ENCODE assay signal across 23 cellular contexts in the genomic region with DNA sequence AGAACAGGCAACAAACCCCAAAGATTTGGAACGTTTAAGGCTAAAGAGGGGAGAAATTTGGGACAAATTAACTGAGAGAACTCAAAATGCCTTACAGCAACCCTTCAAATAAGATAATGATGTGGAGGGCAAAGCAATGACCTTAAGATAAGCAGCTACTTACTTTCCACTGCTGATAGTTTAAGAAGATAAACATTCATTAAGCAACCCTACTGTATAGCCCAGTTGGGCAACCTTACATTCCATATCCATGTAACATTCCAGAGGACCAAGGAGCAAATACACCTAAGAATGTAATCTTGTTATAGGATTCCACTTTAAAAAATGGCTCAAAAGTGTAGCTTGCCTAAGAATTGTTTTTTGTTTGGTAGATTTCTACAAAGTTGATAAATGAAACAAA. TPM values are rescaled to one million over a fixed set of nuclear protein-coding genes. Genes with fewer than 3 reads are reported as not detected.
DNase-seq lines count a peak whose midpoint lies in the region; ATAC-seq, FAIRE-seq and TF ChIP-seq lines count a peak whose summit lies in the region.
"Had no signal": no experiment of that assay in that cellular context is flagged by ENCODE, and none has a peak within 500 bp of the region (broad histone marks: within the 10 kb centered on the region; RNA-seq: fewer than 3 reads in every experiment).

No MANE protein-coding gene starts in this region.

- H3K4me3 ChIP-seq in H1 (ENCODE audit: extremely low read depth in 1 of 4, insufficient read depth in 2 of 4, low read depth in 3 of 4, low read length in 4 of 4) (no peak overlapping the region), neutrophil (ENCODE audit: low read depth in 1 of 2, low read length in 1 of 2) (no peak overlapping the region)
- H3K4me3 ChIP-seq: body of pancreas, esophagus muscularis mucosa, HAP-1, ovary had no signal

- H4K8ac ChIP-seq in H1 (ENCODE audit: extremely low read depth, insufficient read depth, low read length): no peak overlapping the region

- peaks cover 16 to 17% of the 10 kb centered on the region in 2 experiments for H4K20me1 ChIP-seq in H1 (replicated peaks in 1 of 2; ENCODE audit: control insufficient read depth in 1 of 2, insufficient read depth in 2 of 2, low read length in 2 of 2)

- H3K18ac ChIP-seq in H1 (ENCODE audit: extremely low read depth, low read length): no peak overlapping the region

- no peak overlapping the region for H3K4me2 ChIP-seq in H1 (ENCODE audit: insufficient read depth in 1 of 2, low read depth in 2 of 2, low read length in 2 of 2)

- no peak overlapping the region for H2AK5ac ChIP-seq in H1 (ENCODE audit: low read depth, low read length)

- peaks cover 0 to 13% (median 2%) of the 10 kb centered on the region in 4 experiments; a peak in 5 of 8 replicates for H3K36me3 ChIP-seq in H1 (ENCODE audit: control insufficient read depth in 2 of 4, insufficient read depth in 4 of 4, low read length in 3 of 4)
- peaks cover 15% of the 10 kb centered on the region for H3K36me3 ChIP-seq in neutrophil
- H3K36me3 ChIP-seq: ovary had no signal

- no peak overlapping the region for H3K4ac ChIP-seq in H1 (replicated peaks; ENCODE audit: insufficient read length, low read depth, low read length)

- no peak overlapping the region for H3K23ac ChIP-seq in H1 (ENCODE audit: insufficient read length)

- POLR2A ChIA-PET in RWPE1 (lab: Yijun Ruan, JAX; ENCODE audit: low non-redundant PET): interaction anchor here (0.7 to 2.1 kb wide), 2 partner anchors 15 to 24 kb away, joined by 3 to 5 read pairs; a partner anchor contains a TSS
- POLR2A ChIA-PET in H1 (lab: Charles Lee; ENCODE audit: partially characterized antibody): interaction anchor here (1.4 to 7.5 kb wide), 4 partner anchors 11 to 28 kb away, joined by 4 to 106 read pairs (median 18); a partner anchor contains a TSS

- no peak overlapping the region for H2BK12ac ChIP-seq in H1 (ENCODE audit: low read depth, low read length)

- H3K9me3 ChIP-seq in H1 (ENCODE audit: insufficient read depth in 2 of 2, low read depth in 1 of 2, low read length in 1 of 2) (no peaks in the 10 kb centered on the region), neutrophil (no peaks in the 10 kb centered on the region)
- H3K9me3 ChIP-seq: body of pancreas, esophagus muscularis mucosa, HAP-1, ovary had no signal

- no peak for TF ChIP-seq RAD21 in H1 (IDR thresholded peaks at IDR 0.05 in 1 of 2, conservative IDR thresholded peaks at IDR 0.05 in 1 of 2; ENCODE audit: low read depth in 2 of 2, low read length in 2 of 2)

- CTCF ChIA-PET in RWPE1 (lab: Yijun Ruan, JAX): no interaction called here
- CTCF ChIA-PET in H1 (lab: Charles Lee; ENCODE audit: partially characterized antibody): interaction anchor here (0.6 to 2.0 kb wide), 2 partner anchors 11 to 50 kb away, joined by 3 to 8 read pairs; no protein-coding TSS in a partner anchor

- H3K9ac ChIP-seq in H1 (replicated peaks in 1 of 4; ENCODE audit: extremely low read depth in 1 of 4, low read depth in 3 of 4, low read length in 3 of 4): no peak overlapping the region

- H2BK15ac ChIP-seq in H1 (ENCODE audit: low read length): no peak overlapping the region

- no peak overlapping the region for H3K14ac ChIP-seq in H1 (ENCODE audit: insufficient read length)

- TF ChIP-seq EP300 in H1 (IDR thresholded peaks at IDR 0.05; ENCODE audit: borderline replicate concordance in 1 of 2, low read depth in 2 of 2, low read length in 2 of 2): no peak

- H3K23me2 ChIP-seq in H1 (ENCODE audit: low read depth, low read length): no peaks in the 10 kb centered on the region

- peaks cover 4% of the 10 kb centered on the region for H3K79me1 ChIP-seq in H1 (ENCODE audit: low read depth, low read length)

- peaks cover 31 to 94% of the 10 kb centered on the region in 2 experiments for H3K79me2 ChIP-seq in H1 (ENCODE audit: control insufficient read depth in 1 of 2, insufficient read depth in 2 of 2, low read length in 2 of 2)

- H2BK5ac ChIP-seq in H1 (ENCODE audit: low read depth, low read length): no peak overlapping the region

- H3K4me1 ChIP-seq in H1 (replicated peaks in 1 of 4; ENCODE audit: control insufficient read depth in 3 of 4, insufficient read depth in 4 of 4, low read length in 3 of 4): peaks cover 0 to 10% (median 1%) of the 10 kb centered on the region in 4 experiments; a peak in 3 of 7 replicates
- peaks cover 18 to 32% of the 10 kb centered on the region in 2 experiments for H3K4me1 ChIP-seq in neutrophil (ENCODE audit: control insufficient read depth in 1 of 2, insufficient read depth in 1 of 2, low read depth in 1 of 2, low read length in 1 of 2)

- no peak overlapping the region for H4K91ac ChIP-seq in H1 (replicated peaks; ENCODE audit: insufficient read length, low read length)

- H3K56ac ChIP-seq in H1 (replicated peaks; ENCODE audit: insufficient read length, low read depth, low read length): no peak overlapping the region

- H2BK120ac ChIP-seq in H1 (replicated peaks; ENCODE audit: low read depth, low read length): no peak overlapping the region

- H4K5ac ChIP-seq in H1 (ENCODE audit: insufficient read length, low read depth, low read length): no peak overlapping the region

- H2AFZ ChIP-seq in H1 (ENCODE audit: low read length): no peak overlapping the region

- H3K27ac ChIP-seq in RWPE1 (peak overlapping the region; percentile 48), H1 (ENCODE audit: low read depth, low read length) (no peak overlapping the region), neutrophil (peak overlapping the region; percentile 19)
- H3K27ac ChIP-seq: body of pancreas, esophagus muscularis mucosa, ovary had no signal

- H3K27me3 ChIP-seq in H1 (replicated peaks in 1 of 4; ENCODE audit: control insufficient read depth in 3 of 4, extremely low read depth in 1 of 4, insufficient read depth in 3 of 4, low read length in 3 of 4) (no peaks in the 10 kb centered on the region), neutrophil (no peaks in the 10 kb centered on the region)
- H3K27me3 ChIP-seq: body of pancreas, esophagus muscularis mucosa, ovary had no signal

- TF ChIP-seq POLR2A in H1 (IDR thresholded peaks at IDR 0.05; ENCODE audit: control extremely low read depth in 1 of 2, low read depth in 2 of 2, low read length in 2 of 2): no peak

- peak; percentile 19 for FAIRE-seq in G401.6 (lab: Jason Lieb, UNC)
- no peak for FAIRE-seq in H1 (lab: Jason Lieb, UNC)
- FAIRE-seq: TTC549 had no signal

- H2BK20ac ChIP-seq in H1 (ENCODE audit: low read length): no peak overlapping the region

- no peak for TF ChIP-seq CTCF in RWPE1 (conservative IDR thresholded peaks at IDR 0.05; ENCODE audit: low read depth)
- no peak for TF ChIP-seq CTCF in H1 (IDR thresholded peaks at IDR 0.05; ENCODE audit: control extremely low read depth in 1 of 3, insufficient read depth in 1 of 3, low read depth in 1 of 3, low read length in 3 of 3)
- no peak for TF ChIP-seq CTCF in neutrophil (IDR thresholded peaks at IDR 0.05)

- DNase-seq in RWPE1 (ENCODE audit: low spot score) (peak; percentile 38), H1 (ENCODE audit: low read depth in 1 of 2, low spot score in 2 of 2) (no peak), SW480 (ENCODE audit: low spot score) (no peak), GDM1 (lab: John Stamatoyannopoulos, UW) (no peak), NCI-H1436 (lab: John Stamatoyannopoulos, UW) (no peak)
- DNase-seq: activated CD4-positive, alpha-beta T cell treated with anti-CD3 and anti-CD28 coated beads, Interleukin-2, amount 50 U/mL, for 4 hours; activated naive CD4-positive, alpha-beta T cell treated with anti-CD3 and anti-CD28 coated beads, Interleukin-2, amount 50 U/mL, for 16 hours; activated T-cell treated with anti-CD3 and anti-CD28 coated beads for 4 hours; AML-193; body of pancreas; EL; KG1; NCI-H1105; NCI-H774; ovary; PC-3; stimulated activated CD4-positive, alpha-beta T cell treated with anti-CD3 and anti-CD28 coated beads, Interleukin-4, amount 100 ng/mL, for 1 hour had no signal

- ATAC-seq in GM18909 (IDR thresholded peaks at IDR 0.05; ENCODE audit: poor library complexity, unreplicated experiment): no peak
- ATAC-seq: body of pancreas, PC-3 had no signal

- 100% methylated on average over 1 of the region's 1 CpG; no CpG with 5 or more reads in 1 of the 2 experiments for WGBS in H1 (ENCODE audit: extremely low coverage in 1 of 2, insufficient coverage in 1 of 2, insufficient read length in 1 of 2, insufficient replicate concordance in 2 of 2, low coverage in 1 of 2, low lambda C conversion rate in 2 of 2, missing lambda C conversion rate in 1 of 2), 2 experiments

TF ChIP-seq in H1, 55 proteins besides CTCF, POLR2A, EP300 and RAD21:
- no peak for TF ChIP-seq SIN3A (conservative IDR thresholded peaks at IDR 0.05 in 1 of 2, IDR thresholded peaks at IDR 0.05 in 1 of 2; ENCODE audit: low read depth in 1 of 2, low read length in 2 of 2)
- 0 out of 2 replicates have a peak, but pooled peaks have one; percentile 31 for TF ChIP-seq CEBPB (IDR thresholded peaks at IDR 0.05; ENCODE audit: low read depth, low read length)

RNA-seq across cellular contexts. Expression of a gene that starts 14.8 kb away (rescaled TPM):
- 168 TPM in 2 replicates for total RNA-seq in H1 (2021; fragmentation: NEBNext Ultra II Directional; extraction: Animal tissue kit (Norgen Biotek cat#: 25700))
- 31.1 and 50.5 TPM in 2 replicates for polyA plus RNA-seq in H1 (2011; rRNA removed)
- polyA plus RNA-seq in H1 (2011; cell fraction: cytosol; rRNA removed): 60.6 TPM
- polyA plus RNA-seq in H1 (2011; cell fraction: nucleus; rRNA removed): 23.6 TPM
- 76.5 to 111 TPM (median 97.0 TPM) in 4 replicates for polyA plus RNA-seq in H1 (2012, experiment 1 of 2)
- 11.2 TPM for polyA plus RNA-seq in H1 (2012, experiment 2 of 2)
- polyA plus RNA-seq in H1 (2013, experiment 1 of 2): 98.4 TPM
- 95.8 TPM for polyA plus RNA-seq in H1 (2013, experiment 2 of 2)
- polyA minus RNA-seq in H1 (2011; rRNA and poly(A)+ RNA removed): 109 and 158 TPM in 2 replicates
- polyA minus RNA-seq in H1 (2011; cell fraction: cytosol; rRNA and poly(A)+ RNA removed): 76.5 TPM
- 53.9 TPM for polyA minus RNA-seq in H1 (2011; cell fraction: nucleus; rRNA and poly(A)+ RNA removed)

RNA-seq across cellular contexts. Expression of a gene that starts 47.0 kb away (rescaled TPM):
- 395 and 396 TPM in 2 replicates for total RNA-seq in H1 (2021; fragmentation: NEBNext Ultra II Directional; extraction: Animal tissue kit (Norgen Biotek cat#: 25700))
- polyA plus RNA-seq in H1 (2011; rRNA removed): 175 and 191 TPM in 2 replicates
- 234 TPM for polyA plus RNA-seq in H1 (2011; cell fraction: cytosol; rRNA removed)
- polyA plus RNA-seq in H1 (2011; cell fraction: nucleus; rRNA removed): 241 TPM
- polyA plus RNA-seq in H1 (2012, experiment 1 of 2): 278 to 534 TPM (median 326 TPM) in 4 replicates
- polyA plus RNA-seq in H1 (2012, experiment 2 of 2): 43.2 TPM
- polyA plus RNA-seq in H1 (2013, experiment 1 of 2): 237 TPM
- 226 TPM for polyA plus RNA-seq in H1 (2013, experiment 2 of 2)
- 421 and 480 TPM in 2 replicates for polyA minus RNA-seq in H1 (2011; rRNA and poly(A)+ RNA removed)
- polyA minus RNA-seq in H1 (2011; cell fraction: cytosol; rRNA and poly(A)+ RNA removed): 298 TPM
- polyA minus RNA-seq in H1 (2011; cell fraction: nucleus; rRNA and poly(A)+ RNA removed): 278 TPM
